Comparison of ENCODE assay signal across 17 cellular contexts in genomic region chr1:49298304-49298703, GRCh38.
DNase-seq lines count a peak whose midpoint lies in the region; ATAC-seq and TF ChIP-seq lines count a peak whose summit lies in the region.
"Had no signal": no experiment of that assay in that cellular context is flagged by ENCODE, and none has a peak within 500 bp of the region (broad histone marks: within the 10 kb centered on the region; RNA-seq: fewer than 3 reads in every experiment).

No MANE protein-coding gene starts in this region.

- H3K4me3 ChIP-seq in epithelial cell of proximal tubule (ENCODE audit: low read depth, low read length): no peak overlapping the region
- H3K4me3 ChIP-seq: BLaER1, mucosa of descending colon had no signal

- ATAC-seq in sciatic nerve: peak; percentile 34
- ATAC-seq: mucosa of descending colon had no signal

- intact Hi-C loops in sciatic nerve (cut with DNase I): no loop called here

- TF ChIP-seq CTCF in epithelial cell of proximal tubule (conservative IDR thresholded peaks at IDR 0.05; ENCODE audit: low read depth, low read length): no peak

- DNase-seq in DMS 273 (lab: John Stamatoyannopoulos, UW; ENCODE audit: unreplicated experiment): peak; percentile 72
- DNase-seq in NCI-H69 (lab: John Stamatoyannopoulos, UW): peak; percentile 96
- peak; percentile 4 for DNase-seq in epithelial cell of proximal tubule (ENCODE audit: low read depth)
- DNase-seq in sciatic nerve (ENCODE audit: low spot score): peak; percentile 58
- no peak for DNase-seq in LoVo (ENCODE audit: low spot score)
- no peak for DNase-seq in glomerular visceral epithelial cell (ENCODE audit: extremely low spot score)
- no peak for DNase-seq in kidney tubule cell (ENCODE audit: low spot score)
- DNase-seq: activated CD4-positive, alpha-beta T cell treated with anti-CD3 and anti-CD28 coated beads, Interleukin-2, amount 50 U/mL, for 1 hour; activated naive CD8-positive, alpha-beta T cell treated with anti-CD3 and anti-CD28 coated beads, Interleukin-2, amount 10 ng/mL, durations not matched to agents 7 days and 5 days; activated T-cell treated with anti-CD3 and anti-CD28 coated beads, Interleukin-2, amount 50 U/mL, for 1 hour; cerebellar nuclear complex; glutamatergic neuron; mucosa of descending colon; NCI-H1048; NCI-H2227 treated with DMSO at 0.1 percent for 48 hours; stimulated activated CD4-positive, alpha-beta T cell treated with anti-CD3 and anti-CD28 coated beads, Interleukin-15, amount 100 ng/mL, for 24 hours had no signal

Comparison
In these comparisons a context has a peak if more than half of its experiments do, and no peak if none do; other contexts are left out.
1. DNase-seq: peak in DMS 273 (single experiment), NCI-H69 (single experiment), epithelial cell of proximal tubule (single experiment) and sciatic nerve (single experiment); none in LoVo (single experiment), glomerular visceral epithelial cell (single experiment) and kidney tubule cell (single experiment).